Comparison of ENCODE assay signal across 11 cellular contexts in the genomic region with DNA sequence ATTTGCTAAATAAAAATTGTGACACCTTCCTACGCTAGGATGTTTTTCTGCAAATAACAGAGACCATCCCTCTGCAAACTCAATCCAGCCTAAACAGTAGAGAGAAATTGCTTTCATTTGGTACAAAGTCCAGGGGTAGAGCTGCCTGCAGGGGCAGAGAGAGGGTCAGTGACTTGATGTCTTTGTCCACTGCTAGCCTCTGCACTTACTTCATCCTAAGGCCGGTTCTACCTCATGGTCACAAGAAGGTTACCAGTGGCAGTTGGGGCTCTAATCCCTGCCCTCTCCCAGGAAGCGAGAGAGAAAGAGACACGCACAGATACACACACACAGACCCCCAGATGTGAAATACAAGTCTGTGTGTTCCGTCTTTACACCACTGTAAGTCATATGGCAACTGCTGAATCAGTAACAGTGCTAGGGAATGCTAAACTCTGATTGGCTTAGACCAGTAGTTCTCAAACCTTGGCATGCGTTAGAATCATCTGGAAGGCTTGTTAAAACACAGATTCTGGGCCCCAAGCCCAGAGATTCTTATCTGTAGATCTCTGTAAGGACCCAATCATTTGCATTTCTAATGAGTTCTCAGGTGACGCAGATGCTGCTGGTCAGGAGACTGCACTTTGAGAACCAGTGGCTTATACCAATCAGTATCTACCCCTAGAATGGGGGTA. TPM values are rescaled to one million over a fixed set of nuclear protein-coding genes. Genes with fewer than 3 reads are reported as not detected.
DNase-seq lines count a peak whose midpoint lies in the region; ATAC-seq, FAIRE-seq and TF ChIP-seq lines count a peak whose summit lies in the region.
"Had no signal": no experiment of that assay in that cellular context is flagged by ENCODE, and none has a peak within 500 bp of the region (broad histone marks: within the 10 kb centered on the region; RNA-seq: fewer than 3 reads in every experiment).

No MANE protein-coding gene starts in this region.

- H3K4me3 ChIP-seq in heart right ventricle (no peak overlapping the region), right cardiac atrium (ENCODE audit: low read length) (no peak overlapping the region), astrocyte of the spinal cord (ENCODE audit: low read depth, low read length) (no peak overlapping the region), uterus (no peak overlapping the region), small intestine (ENCODE audit: low read depth in 1 of 2, low read length in 2 of 2) (no peak overlapping the region)

- intact Hi-C loops in heart right ventricle (cut with DNase I) (loop anchor here in 7 of 10 donors (1.0 to 10.0 kb wide), 4 partner anchors 47 to 209 kb away; no protein-coding TSS in a partner anchor), right cardiac atrium (cut with DNase I) (loop anchor here in 1 of 4 donors (5.0 kb wide), 1 partner anchor 42 kb away; no protein-coding TSS in a partner anchor), uterus (cut with DNase I; ENCODE audit: low total_unique reads) (no loop called here)
- intact Hi-C loops in activated T-helper 2 cell treated with anti-CD3 and anti-CD28 coated beads, Interferon-gamma antibody, Interleukin-2, Interleukin-4, amounts not matched to agents 10 μg/mL and 5 μg/mL and 100 μg/mL, durations not matched to agents 14 hours and 24 hours and 36 hours (cut with micrococcal nuclease): no loop called here

- no peak overlapping the region for H3K4me3 Mint-ChIP-seq in activated T-helper 2 cell treated with anti-CD3 and anti-CD28 coated beads, Interferon-gamma antibody, Interleukin-2, Interleukin-4, amounts not matched to agents 10 μg/mL and 5 μg/mL and 100 μg/mL, durations not matched to agents 14 hours and 24 hours and 36 hours (ENCODE audit: low read depth)

- H3K27ac ChIP-seq in heart right ventricle (peak overlapping the region in 1 of 10 donors; percentile 31), right cardiac atrium (ENCODE audit: low read length) (no peak overlapping the region), uterus (peak overlapping the region; percentile 45 to 48), small intestine (ENCODE audit: low read depth in 1 of 2, low read length in 1 of 2) (no peak overlapping the region)

- peak in 6 of 8 donors; percentile 25 to 65 (median 40) for ATAC-seq in heart right ventricle
- ATAC-seq in right cardiac atrium: no peak
- ATAC-seq in HG03378 (IDR thresholded peaks at IDR 0.05; ENCODE audit: unreplicated experiment): no peak

- TF ChIP-seq POLR2A in uterus (IDR thresholded peaks at IDR 0.05): no peak

- H3K4me1 Mint-ChIP-seq in activated T-helper 2 cell treated with anti-CD3 and anti-CD28 coated beads, Interferon-gamma antibody, Interleukin-2, Interleukin-4, amounts not matched to agents 10 μg/mL and 5 μg/mL and 100 μg/mL, durations not matched to agents 14 hours and 24 hours and 36 hours (ENCODE audit: low read depth): peaks cover 26% of the 10 kb centered on the region

- in situ Hi-C loops in astrocyte of the spinal cord (cut with HindIII; ENCODE audit: low sequenced_read_pairs): no loop called here

- H3K4me1 ChIP-seq in heart right ventricle (peaks cover 2 to 43% (median 27%) of the 10 kb centered on the region in 9 donors), right cardiac atrium (ENCODE audit: control insufficient read depth, insufficient read depth, low read length) (peaks cover 3% of the 10 kb centered on the region), uterus (peaks cover 5 to 8% of the 10 kb centered on the region in 2 donors), small intestine (ENCODE audit: control insufficient read depth in 2 of 2, insufficient read depth in 1 of 2, low read depth in 1 of 2, low read length in 1 of 2) (no peaks in the 10 kb centered on the region)

- H3K9me3 ChIP-seq in heart right ventricle (no peaks in the 10 kb centered on the region), right cardiac atrium (ENCODE audit: control insufficient read depth, low read length) (no peaks in the 10 kb centered on the region), uterus (no peaks in the 10 kb centered on the region), small intestine (ENCODE audit: control insufficient read depth, low read depth) (no peaks in the 10 kb centered on the region)

- no peak for TF ChIP-seq CTCF in heart right ventricle (IDR thresholded peaks at IDR 0.05)
- TF ChIP-seq CTCF in astrocyte of the spinal cord (IDR thresholded peaks at IDR 0.05; ENCODE audit: low read depth, low read length): no peak
- no peak for TF ChIP-seq CTCF in uterus (IDR thresholded peaks at IDR 0.05)

- no peaks in the 10 kb centered on the region for H3K36me3 Mint-ChIP-seq in activated T-helper 2 cell treated with anti-CD3 and anti-CD28 coated beads, Interferon-gamma antibody, Interleukin-2, Interleukin-4, amounts not matched to agents 10 μg/mL and 5 μg/mL and 100 μg/mL, durations not matched to agents 14 hours and 24 hours and 36 hours (ENCODE audit: low read depth)

- H3K27me3 ChIP-seq in heart right ventricle (no peaks in the 10 kb centered on the region), right cardiac atrium (ENCODE audit: control insufficient read depth, insufficient read depth) (no peaks in the 10 kb centered on the region), uterus (no peaks in the 10 kb centered on the region), small intestine (ENCODE audit: control insufficient read depth in 2 of 2, insufficient read depth in 2 of 2, low read length in 2 of 2) (no peaks in the 10 kb centered on the region)

- no peak overlapping the region for H3K27ac Mint-ChIP-seq in activated T-helper 2 cell treated with anti-CD3 and anti-CD28 coated beads, Interferon-gamma antibody, Interleukin-2, Interleukin-4, amounts not matched to agents 10 μg/mL and 5 μg/mL and 100 μg/mL, durations not matched to agents 14 hours and 24 hours and 36 hours

- H3K36me3 ChIP-seq in heart right ventricle (peaks cover 0 to 51% (median 0%) of the 10 kb centered on the region in 9 donors), uterus (no peaks in the 10 kb centered on the region), small intestine (ENCODE audit: control insufficient read depth in 2 of 2, insufficient read depth in 2 of 2, low read length in 2 of 2) (no peaks in the 10 kb centered on the region)

- FAIRE-seq in small intestine (lab: Jason Lieb, UNC): no peak

- WGBS in heart right ventricle, 2 donors: 62 to 81% methylated on average over 7 of the region's 7 CpGs
- WGBS in right cardiac atrium: 75% methylated on average over 7 of the region's 7 CpGs
- WGBS in small intestine, 3 donors: 66 to 70% (median 68%) methylated on average over 7 of the region's 7 CpGs

- DNase-seq in heart right ventricle: no peak
- no peak for DNase-seq in right cardiac atrium
- DNase-seq in astrocyte of the spinal cord (ENCODE audit: low read depth, low spot score): peak; percentile 91
- peak; percentile 29 for DNase-seq in islet precursor cell
- DNase-seq in uterus: peak in 1 of 2 donors; percentile 56
- DNase-seq in small intestine: no peak
- DNase-seq in activated T-helper 2 cell treated with anti-CD3 and anti-CD28 coated beads, Interferon-gamma antibody, Interleukin-2, Interleukin-4, amounts not matched to agents 10 μg/mL and 5 μg/mL and 100 μg/mL, durations not matched to agents 14 hours and 24 hours and 36 hours (ENCODE audit: low spot score): no peak
- DNase-seq: activated gamma-delta T cell; effector CD8-positive, alpha-beta T cell; NCI-H1694 treated with DMSO at 0.1 percent for 48 hours had no signal

- no peaks in the 10 kb centered on the region for H3K9me3 Mint-ChIP-seq in activated T-helper 2 cell treated with anti-CD3 and anti-CD28 coated beads, Interferon-gamma antibody, Interleukin-2, Interleukin-4, amounts not matched to agents 10 μg/mL and 5 μg/mL and 100 μg/mL, durations not matched to agents 14 hours and 24 hours and 36 hours

- peaks cover 1% of the 10 kb centered on the region for H3K27me3 Mint-ChIP-seq in activated T-helper 2 cell treated with anti-CD3 and anti-CD28 coated beads, Interferon-gamma antibody, Interleukin-2, Interleukin-4, amounts not matched to agents 10 μg/mL and 5 μg/mL and 100 μg/mL, durations not matched to agents 14 hours and 24 hours and 36 hours (ENCODE audit: low read depth)

RNA-seq across cellular contexts. Expression of a gene that starts 13.1 kb away (rescaled TPM):
- 10 to 100 TPM in 1 of 10 donors, 1 to 10 TPM in 9; 4.7 to 10.9 (median 7.0) TPM for total RNA-seq in heart right ventricle
- 1 to 10 TPM; 4.0 to 8.1 TPM for polyA plus RNA-seq in heart right ventricle
- total RNA-seq in right cardiac atrium: 10 to 100 TPM in 1 of 4 donors, 1 to 10 TPM in 3; 6.2 to 10.9 (median 7.0) TPM
- polyA plus RNA-seq in right cardiac atrium: 4.0 TPM
- total RNA-seq in uterus: 10 to 100 TPM; 28.8 to 52.9 (median 36.3) TPM
- 1 to 10 TPM; 1.3 to 7.4 (median 2.4) TPM for polyA plus RNA-seq in small intestine
- 4.1 and 4.7 TPM in 2 replicates for total RNA-seq in activated T-helper 2 cell treated with anti-CD3 and anti-CD28 coated beads, Interferon-gamma antibody, Interleukin-2, Interleukin-4, amounts not matched to agents 10 μg/mL and 5 μg/mL and 100 μg/mL, durations not matched to agents 14 hours and 24 hours and 36 hours

RNA-seq across cellular contexts. Expression of a gene that starts 16.8 kb away (rescaled TPM):
- 100 to 1,000 TPM in 5 of 10 donors, 10 to 100 TPM in 5; 42.3 to 157 (median 88.0) TPM for total RNA-seq in heart right ventricle
- polyA plus RNA-seq in heart right ventricle: 100 to 1,000 TPM in 1 of 2 donors, 10 to 100 TPM in 1; 36.1 to 119 TPM
- total RNA-seq in right cardiac atrium: 100 to 1,000 TPM in 3 of 4 donors, 10 to 100 TPM in 1; 86.8 to 207 (median 155) TPM
- 43.5 TPM for polyA plus RNA-seq in right cardiac atrium
- 100 to 1,000 TPM; 130 to 578 (median 324) TPM for total RNA-seq in uterus
- 10 to 100 TPM in 2 of 3 donors, 1 to 10 TPM in 1; 1.6 to 97.2 (median 16.5) TPM for polyA plus RNA-seq in small intestine
- total RNA-seq in activated T-helper 2 cell treated with anti-CD3 and anti-CD28 coated beads, Interferon-gamma antibody, Interleukin-2, Interleukin-4, amounts not matched to agents 10 μg/mL and 5 μg/mL and 100 μg/mL, durations not matched to agents 14 hours and 24 hours and 36 hours: 0.11 and 0.34 TPM in 2 replicates

Comparison
In these comparisons a context has a peak if more than half of its experiments do, and no peak if none do; other contexts are left out.
1. ATAC-seq: peak in heart right ventricle (6 of 8); none in right cardiac atrium (0 of 2) and HG03378 (single experiment).
2. DNase-seq: peak in astrocyte of the spinal cord (single experiment) and islet precursor cell (single experiment); none in heart right ventricle (0 of 2), right cardiac atrium (0 of 3), small intestine (single experiment) and activated T-helper 2 cell treated with anti-CD3 and anti-CD28 coated beads, Interferon-gamma antibody, Interleukin-2, Interleukin-4, amounts not matched to agents 10 μg/mL and 5 μg/mL and 100 μg/mL, durations not matched to agents 14 hours and 24 hours and 36 hours (single experiment).
3. H3K27ac ChIP-seq: peak in uterus (2 of 2); none in right cardiac atrium (single experiment) and small intestine (0 of 2).
4. RNA of a gene that starts 16.8 kb away (total RNA-seq): 130 to 578 TPM in uterus, 86.8 to 207 TPM in right cardiac atrium and 42.3 to 157 TPM in heart right ventricle; 0.11 to 0.34 TPM in activated T-helper 2 cell treated with anti-CD3 and anti-CD28 coated beads, Interferon-gamma antibody, Interleukin-2, Interleukin-4, amounts not matched to agents 10 μg/mL and 5 μg/mL and 100 μg/mL, durations not matched to agents 14 hours and 24 hours and 36 hours; every median in the first group is over 10 times any median in the second.
5. intact Hi-C loops: an anchor here in heart right ventricle (1.0 to 10.0 kb wide); none called in uterus and activated T-helper 2 cell treated with anti-CD3 and anti-CD28 coated beads, Interferon-gamma antibody, Interleukin-2, Interleukin-4, amounts not matched to agents 10 μg/mL and 5 μg/mL and 100 μg/mL, durations not matched to agents 14 hours and 24 hours and 36 hours.